In genomic region chr12:79482323-79482722, GRCh38 we compare ENCODE assay signal across 16 cellular contexts.
"Had no signal": no experiment of that assay in that cellular context is flagged by ENCODE, and none has a peak within 500 bp of the region (broad histone marks: within the 10 kb centered on the region; RNA-seq: fewer than 3 reads in every experiment).

No MANE protein-coding gene starts in this region.

- H3K4me1 Mint-ChIP-seq: natural killer cell had no signal

- H3K4me3 Mint-ChIP-seq: activated naive CD8-positive, alpha-beta T cell; natural killer cell had no signal

- H3K27ac Mint-ChIP-seq: activated naive CD8-positive, alpha-beta T cell; natural killer cell had no signal

- H3K9me3 ChIP-seq: lower lobe of right lung, mucosa of descending colon, psoas muscle, spleen had no signal

- H3K4me1 ChIP-seq: lower lobe of right lung, psoas muscle, spleen had no signal

- H3K36me3 ChIP-seq: lower lobe of right lung, spleen had no signal

- H3K36me3 Mint-ChIP-seq: activated naive CD8-positive, alpha-beta T cell; natural killer cell had no signal

- ATAC-seq: esophagus mucosa, mucosa of descending colon, natural killer cell, psoas muscle, sciatic nerve had no signal

- H3K27me3 ChIP-seq: spleen had no signal

- H3K27me3 Mint-ChIP-seq: activated naive CD8-positive, alpha-beta T cell had no signal

- H3K27ac ChIP-seq: lower lobe of right lung, psoas muscle, spleen had no signal

- DNase-seq: activated CD4-positive, alpha-beta T cell treated with anti-CD3 and anti-CD28 coated beads for 1 hour; activated CD4-positive, alpha-beta T cell treated with anti-CD3 and anti-CD28 coated beads, Interleukin-2, amount 50 U/mL, for 48 hours; activated gamma-delta T cell; activated T-cell treated with anti-CD3 and anti-CD28 coated beads, Interleukin-2, amount 50 U/mL, for 48 hours; lower lobe of right lung; mucosa of descending colon; natural killer cell; occipital lobe; psoas muscle; spleen; stimulated activated CD4-positive, alpha-beta T cell treated with anti-CD3 and anti-CD28 coated beads, Interleukin-2, amount 100 ng/mL, for 24 hours; stimulated activated naive CD4-positive, alpha-beta T cell treated with Interleukin-2 at 50 U/mL for 16 hours; T-helper 2 cell had no signal

- H3K4me3 ChIP-seq: lower lobe of right lung, mucosa of descending colon, psoas muscle, spleen had no signal
